15 cellular contexts compared by ENCODE assay signal in genomic region chr16:73213761-73214480, GRCh38.
DNase-seq lines count a peak whose midpoint lies in the region; ATAC-seq and TF ChIP-seq lines count a peak whose summit lies in the region.
"Had no signal": no experiment of that assay in that cellular context is flagged by ENCODE, and none has a peak within 500 bp of the region (broad histone marks: within the 10 kb centered on the region; RNA-seq: fewer than 3 reads in every experiment).

No MANE protein-coding gene starts in this region.

- H3K9me3 Mint-ChIP-seq in progenitor cell of endocrine pancreas (ENCODE audit: low read depth): peaks cover 4% of the 10 kb centered on the region

- no peaks in the 10 kb centered on the region for H3K27me3 ChIP-seq in heart left ventricle
- H3K27me3 ChIP-seq: tibial nerve had no signal

- no peaks in the 10 kb centered on the region for H3K36me3 Mint-ChIP-seq in progenitor cell of endocrine pancreas (ENCODE audit: insufficient read depth)
- H3K36me3 Mint-ChIP-seq: memory B cell, T-cell had no signal

- H3K9me3 ChIP-seq in heart left ventricle: peaks cover 0 to 6% (median 0%) of the 10 kb centered on the region in 12 donors

- peaks cover 31% of the 10 kb centered on the region for H3K27me3 Mint-ChIP-seq in progenitor cell of endocrine pancreas
- H3K27me3 Mint-ChIP-seq: T-cell had no signal

- H3K27ac ChIP-seq in heart left ventricle: peak overlapping the region in 1 of 12 donors; percentile 19

- H3K4me1 Mint-ChIP-seq in progenitor cell of endocrine pancreas (ENCODE audit: low read depth): peaks cover 23% of the 10 kb centered on the region
- H3K4me1 Mint-ChIP-seq: memory B cell, T-cell had no signal

- no peak for TF ChIP-seq POLR2A in heart left ventricle (IDR thresholded peaks at IDR 0.05)

- peaks cover 0 to 16% (median 0%) of the 10 kb centered on the region in 12 donors for H3K4me1 ChIP-seq in heart left ventricle

- 79 to 82% (median 80%) methylated on average over 10 of the region's 10 CpGs for WGBS in heart left ventricle, 4 donors

- intact Hi-C loops in left cardiac atrium (cut with DNase I) (no loop called here), heart left ventricle (cut with DNase I) (no loop called here)

- no peak for DNase-seq in left cardiac atrium
- DNase-seq in heart left ventricle: no peak
- DNase-seq in NCI-H446 (lab: John Stamatoyannopoulos, UW): peak; percentile 68 to 86
- peak; percentile 60 for DNase-seq in fibroblast of the conjunctiva (ENCODE audit: low read depth)
- no peak for DNase-seq in activated gamma-delta T cell (lab: John Stamatoyannopoulos, UW)
- no peak for DNase-seq in activated CD4-positive, CD25-positive, alpha-beta regulatory T cell treated with anti-CD3 and anti-CD28 coated beads, Interleukin-2, amount 50 U/mL, for 72 hours
- no peak for DNase-seq in progenitor cell of endocrine pancreas (ENCODE audit: low spot score, unreplicated experiment)
- DNase-seq: activated T-cell treated with anti-CD3 and anti-CD28 coated beads, Interleukin-2, amount 50 U/mL, for 72 hours; amygdala; cortex of kidney; NCI-H2029; T-cell had no signal

- ATAC-seq in left cardiac atrium (peak; percentile 29 to 63), heart left ventricle (no peak), GM19328 (IDR thresholded peaks at IDR 0.05; ENCODE audit: unreplicated experiment) (no peak)
- ATAC-seq: activated T-cell treated with anti-CD3 and anti-CD28 coated beads, Interleukin-2, amount 50 U/mL, for 72 hours; T-cell had no signal

- H3K36me3 ChIP-seq in heart left ventricle: no peaks in the 10 kb centered on the region
- H3K36me3 ChIP-seq: tibial nerve had no signal

- TF ChIP-seq CTCF in heart left ventricle (IDR thresholded peaks at IDR 0.05): no peak
- TF ChIP-seq CTCF in progenitor cell of endocrine pancreas (IDR thresholded peaks at IDR 0.05; ENCODE audit: unreplicated experiment): no peak

- no peak overlapping the region for H3K4me3 Mint-ChIP-seq in progenitor cell of endocrine pancreas (ENCODE audit: low read depth)
- H3K4me3 Mint-ChIP-seq: activated T-cell treated with anti-CD3 and anti-CD28 coated beads, Interleukin-2, amount 50 U/mL, for 72 hours; memory B cell; T-cell had no signal

- no peak overlapping the region for H3K27ac Mint-ChIP-seq in progenitor cell of endocrine pancreas
- H3K27ac Mint-ChIP-seq: activated T-cell treated with anti-CD3 and anti-CD28 coated beads, Interleukin-2, amount 50 U/mL, for 72 hours; memory B cell; T-cell had no signal

- H3K4me3 ChIP-seq in heart left ventricle: no peak overlapping the region
- H3K4me3 ChIP-seq: tibial nerve had no signal

Comparison
In these comparisons a context has a peak if more than half of its experiments do, and no peak if none do; other contexts are left out.
1. ATAC-seq: peak in left cardiac atrium (2 of 2); none in heart left ventricle (0 of 4) and GM19328 (single experiment).
2. DNase-seq: peak in NCI-H446 (2 of 2) and fibroblast of the conjunctiva (single experiment); none in left cardiac atrium (single experiment), heart left ventricle (0 of 5), activated gamma-delta T cell (single experiment), activated CD4-positive, CD25-positive, alpha-beta regulatory T cell treated with anti-CD3 and anti-CD28 coated beads, Interleukin-2, amount 50 U/mL, for 72 hours (single experiment) and progenitor cell of endocrine pancreas (single experiment).